In the genomic region with DNA sequence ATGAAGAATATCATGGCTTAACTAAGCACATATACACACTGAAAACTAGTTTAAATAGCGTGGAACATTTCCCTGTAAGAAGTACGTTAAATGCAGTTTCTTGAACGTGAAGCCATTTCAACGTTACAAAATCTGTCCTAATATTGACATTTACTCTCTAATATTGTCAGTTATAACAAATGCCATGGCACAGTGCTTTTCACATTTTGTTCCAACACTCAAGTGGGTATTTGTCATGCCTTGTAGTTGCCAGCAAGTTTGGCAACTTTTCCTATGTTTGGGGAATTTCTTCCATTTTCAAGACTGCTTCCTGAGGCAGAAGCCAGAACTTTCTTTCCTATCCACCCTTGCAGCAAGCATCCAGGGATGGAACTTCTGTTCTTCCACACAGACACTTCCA, we compare ENCODE assay signal across 14 cellular contexts.
A peak's percentile ranks its signal among the peaks of the same experiment; 100 is the strongest.
DNase-seq lines count a peak whose midpoint lies in the region; ATAC-seq and TF ChIP-seq lines count a peak whose summit lies in the region.
"Had no signal": no experiment of that assay in that cellular context is flagged by ENCODE, and none has a peak within 500 bp of the region (broad histone marks: within the 10 kb centered on the region; RNA-seq: fewer than 3 reads in every experiment).

No MANE protein-coding gene starts in this region.

- H3K9me3 ChIP-seq in left lung (peaks cover 0 to 7% of the 10 kb centered on the region in 2 donors), upper lobe of left lung (no peaks in the 10 kb centered on the region)
- H3K9me3 ChIP-seq: HAP-1 had no signal

- no peak overlapping the region for H3K4me3 Mint-ChIP-seq in GM23338
- H3K4me3 Mint-ChIP-seq: CD8-positive, alpha-beta T cell had no signal

- peaks cover 3% of the 10 kb centered on the region; the same call in 2 of the 3 replicates for H3K36me3 Mint-ChIP-seq in GM23338 (ENCODE audit: low read depth)

- TF ChIP-seq CTCF in GM23338 (conservative IDR thresholded peaks at IDR 0.05; ENCODE audit: low read depth in 2 of 2) (no peak), left lung (IDR thresholded peaks at IDR 0.05) (no peak), upper lobe of left lung (IDR thresholded peaks at IDR 0.05) (no peak)

- 0 out of 2 replicates have a peak overlapping the region, but pooled peaks have one; percentile 26 for H2AFZ ChIP-seq in GM23338

- H4K20me1 ChIP-seq in GM23338 (replicated peaks; ENCODE audit: insufficient read depth): no peaks in the 10 kb centered on the region

- TF ChIP-seq POLR2A in upper lobe of left lung (IDR thresholded peaks at IDR 0.05): peak in 1 of 4 donors; percentile 13

- no peaks in the 10 kb centered on the region; the same call in 1 of the 2 replicates for H3F3A ChIP-seq in GM23338 (replicated peaks; ENCODE audit: low read depth)

- H3K79me2 ChIP-seq in GM23338 (replicated peaks; ENCODE audit: insufficient read depth): no peaks in the 10 kb centered on the region

- intact Hi-C loops in left lung (cut with DNase I): no loop called here

- H3K4me3 ChIP-seq in GM23338 (no peak overlapping the region), left lung (no peak overlapping the region), upper lobe of left lung (no peak overlapping the region)
- H3K4me3 ChIP-seq: GM12878, HAP-1 had no signal

- ATAC-seq in GM23338 (no peak), left lung (no peak), upper lobe of left lung (ENCODE audit: low FRiP score in 2 of 2) (no peak)
- ATAC-seq: CD8-positive, alpha-beta T cell; GM12878 had no signal

- H3K27ac ChIP-seq in GM23338 (ENCODE audit: low read depth) (no peak overlapping the region), left lung (peak overlapping the region; percentile 28 to 54), upper lobe of left lung (peak overlapping the region; percentile 36 to 75 (median 62))
- H3K27ac ChIP-seq: HL-60 had no signal

- H3K4me1 ChIP-seq in GM23338 (ENCODE audit: insufficient read depth): peaks cover 6% of the 10 kb centered on the region; the same call in 1 of the 2 replicates
- H3K4me1 ChIP-seq in left lung: peaks cover 11 to 24% of the 10 kb centered on the region in 2 donors
- H3K4me1 ChIP-seq in upper lobe of left lung: peaks cover 12 to 17% (median 14%) of the 10 kb centered on the region in 4 donors

- no peaks in the 10 kb centered on the region for H3K9me2 ChIP-seq in GM23338 (ENCODE audit: insufficient read depth)

- no peak for DNase-seq in GM23338 (ENCODE audit: low spot score)
- DNase-seq in left lung: no peak
- DNase-seq in upper lobe of left lung: no peak
- DNase-seq in NCI-H1417 treated with DMSO at 0.1 percent for 48 hours (lab: John Stamatoyannopoulos, UW): no peak
- DNase-seq in AML-193 (lab: John Stamatoyannopoulos, UW): no peak
- no peak for DNase-seq in stimulated activated CD4-positive, alpha-beta T cell treated with anti-CD3 and anti-CD28 coated beads, Interleukin-4, amount 100 ng/mL, for 24 hours
- DNase-seq: ACHN; Calu3; CD8-positive, alpha-beta T cell; DMS79 treated with DMSO at 0.1 percent for 48 hours; EL had no signal

- peaks cover 21% of the 10 kb centered on the region for H3K27me3 Mint-ChIP-seq in GM23338 (ENCODE audit: insufficient read depth, low read depth, poor library complexity)

- H3K4me1 Mint-ChIP-seq in GM23338: peaks cover 12% of the 10 kb centered on the region

- H3K4me2 ChIP-seq in GM23338: no peak overlapping the region

- H3K27ac Mint-ChIP-seq in GM23338: no peak overlapping the region
- H3K27ac Mint-ChIP-seq: CD8-positive, alpha-beta T cell had no signal

- 81 to 86% methylated on average over 4 of the region's 4 CpGs for WGBS in upper lobe of left lung, 2 donors

- no peaks in the 10 kb centered on the region for H3K27me3 ChIP-seq in GM23338 (ENCODE audit: insufficient read depth)
- no peaks in the 10 kb centered on the region for H3K27me3 ChIP-seq in left lung
- H3K27me3 ChIP-seq in upper lobe of left lung: no peaks in the 10 kb centered on the region

- H3K36me3 ChIP-seq in GM23338 (ENCODE audit: insufficient read depth) (no peaks in the 10 kb centered on the region), left lung (no peaks in the 10 kb centered on the region), upper lobe of left lung (no peaks in the 10 kb centered on the region)
- H3K36me3 ChIP-seq: HAP-1 had no signal

- peak in 1 of 4 donors; percentile 92 for TF ChIP-seq EP300 in upper lobe of left lung (IDR thresholded peaks at IDR 0.05)

- H3K9me3 Mint-ChIP-seq in GM23338: peaks cover 12% of the 10 kb centered on the region; the same call in 2 of the 3 replicates
- H3K9me3 Mint-ChIP-seq: CD8-positive, alpha-beta T cell had no signal

TF ChIP-seq in GM23338, 12 proteins besides CTCF, POLR2A, EP300 and RAD21 (continues in another document):
- no peak for TF ChIP-seq NANOG (IDR thresholded peaks at IDR 0.05; ENCODE audit: borderline replicate concordance)
- TF ChIP-seq CREB1 (CRISPR knock-in tag; IDR thresholded peaks at IDR 0.05; ENCODE audit: low read depth): no peak
- TF ChIP-seq ZNF462 (CRISPR knock-in tag; IDR thresholded peaks at IDR 0.05): no peak
